Comparison of ENCODE assay signal across 8 cellular contexts in genomic region chr16:361872-362701, GRCh38. TPM values are rescaled to one million over a fixed set of nuclear protein-coding genes. Genes with fewer than 3 reads are reported as not detected.
DNase-seq lines count a peak whose midpoint lies in the region; ATAC-seq lines count a peak whose summit lies in the region.

No MANE protein-coding gene starts in this region.

- no peak overlapping the region for H3K27ac ChIP-seq in epithelial cell of prostate

- peaks cover 4 to 6% (median 5%) of the 10 kb centered on the region in 3 donors for H3K4me1 Mint-ChIP-seq in naive B cell

- H3K9ac ChIP-seq in NT2/D1 (ENCODE audit: insufficient read length, low read depth), result peak overlapping the region; percentile 32

- DNase-seq in ELF-1 (ENCODE audit: low read depth, low spot score) (peak; percentile 78), HS-5 (ENCODE audit: low read depth) (peak; percentile 25), NT2/D1 (ENCODE audit: low read depth, low spot score) (no peak), activated T-cell treated with anti-CD3 and anti-CD28 coated beads for 1 hour (ENCODE audit: low read depth) (peak; percentile 64), epithelial cell of prostate (ENCODE audit: low read depth, low spot score) (peak; percentile 29), naive B cell (peak; percentile 64)
- peak; percentile 63 for DNase-seq in stimulated activated naive CD4-positive, alpha-beta T cell treated with Interleukin-2 at 50 U/mL for 16 hours (lab: John Stamatoyannopoulos, UW)

- no peak overlapping the region for H3K4me3 ChIP-seq in NT2/D1 (ENCODE audit: insufficient read length, low read depth)

- H3K9me3 ChIP-seq in NT2/D1 (ENCODE audit: insufficient read depth, low read length), result no peaks in the 10 kb centered on the region

- H3K4me1 ChIP-seq in NT2/D1 (ENCODE audit: insufficient read depth, insufficient read length), result peaks cover 20% of the 10 kb centered on the region

- no peaks in the 10 kb centered on the region for H3K36me3 Mint-ChIP-seq in naive B cell

- peak overlapping the region in 1 of 8 donors; percentile 53 for H3K4me3 Mint-ChIP-seq in naive B cell

- H3K9me3 Mint-ChIP-seq in naive B cell, result no peaks in the 10 kb centered on the region

- H3K27me3 Mint-ChIP-seq in naive B cell, result peaks cover 5 to 14% (median 6%) of the 10 kb centered on the region in 3 donors

- H3K27ac Mint-ChIP-seq in naive B cell, result peak overlapping the region in 1 of 6 donors; percentile 48

- H3K27me3 ChIP-seq in NT2/D1 (ENCODE audit: insufficient read depth, insufficient read length), result no peaks in the 10 kb centered on the region

- ATAC-seq in naive B cell (ENCODE audit: low read depth in 2 of 2), result peak; percentile 95
- ATAC-seq in HG03039 (IDR thresholded peaks at IDR 0.05; ENCODE audit: unreplicated experiment), result no peak

- H3K36me3 ChIP-seq in NT2/D1 (ENCODE audit: insufficient read depth, insufficient read length, low read length), result peaks cover 14% of the 10 kb centered on the region

RNA-seq across cellular contexts. Expression of gene MRPL28, which starts 8.3 kb away (rescaled TPM):
- polyA plus RNA-seq in naive B cell (ENCODE audit: low read depth in 6 of 6), result 10 to 100 TPM; 60.1 to 76.8 (median 65.7) TPM

RNA-seq across cellular contexts. Expression of gene AXIN1, which starts 9.6 kb away (rescaled TPM):
- 1 to 10 TPM in 5 of 6 donors, under 1 TPM in 1; 0.93 to 2.7 (median 1.9) TPM for polyA plus RNA-seq in naive B cell (ENCODE audit: low read depth in 6 of 6)

RNA-seq across cellular contexts. Expression of gene PGAP6, which starts 19.7 kb away (rescaled TPM):
- polyA plus RNA-seq in naive B cell (ENCODE audit: low read depth in 6 of 6), result 10 to 100 TPM in 5 of 6 donors, 1 to 10 TPM in 1; 7.1 to 24.3 (median 17.2) TPM

RNA-seq across cellular contexts. Expression of gene NME4, which starts 34.9 kb away (rescaled TPM):
- polyA plus RNA-seq in naive B cell (ENCODE audit: low read depth in 6 of 6), result 100 to 1,000 TPM in 1 of 6 donors, 10 to 100 TPM in 5; 56.9 to 104 (median 65.1) TPM

RNA-seq across cellular contexts. Expression of gene DECR2, which starts 39.6 kb away (rescaled TPM):
- 1 to 10 TPM; 3.8 to 9.4 (median 5.2) TPM for polyA plus RNA-seq in naive B cell (ENCODE audit: low read depth in 6 of 6)
